18 cellular contexts compared by ENCODE assay signal in the genomic region with DNA sequence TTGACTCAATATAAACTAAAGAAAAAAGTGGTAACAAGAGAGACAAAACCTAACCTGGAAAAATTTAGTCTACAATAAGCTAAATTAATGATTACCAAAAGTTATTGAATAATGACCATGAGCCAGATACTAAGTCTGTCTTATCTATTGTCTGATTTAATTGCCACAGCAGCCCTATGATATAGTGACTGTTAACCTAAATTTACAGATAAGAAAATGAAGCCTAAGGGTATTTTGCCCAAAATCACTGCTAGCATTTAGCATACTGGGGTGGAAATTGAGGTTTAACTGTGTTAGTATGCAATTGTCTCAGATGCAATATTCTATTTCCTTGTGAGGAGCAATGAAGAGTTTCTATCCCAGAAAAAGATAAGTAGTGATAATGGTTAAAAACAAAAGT.
"Had no signal": no experiment of that assay in that cellular context is flagged by ENCODE, and none has a peak within 500 bp of the region (broad histone marks: within the 10 kb centered on the region; RNA-seq: fewer than 3 reads in every experiment).

No MANE protein-coding gene starts in this region.

- H3K4me3 ChIP-seq: colonic mucosa, esophagus muscularis mucosa, gastroesophageal sphincter, heart left ventricle, hepatocyte, left lung, lower lobe of right lung had no signal

- H3K4me1 Mint-ChIP-seq: immature natural killer cell had no signal

- DNase-seq: colonic mucosa; cortex of kidney; effector CD8-positive, alpha-beta T cell; effector memory CD8-positive, alpha-beta T cell; foreskin keratinocyte; heart left ventricle; hypothalamus; immature natural killer cell; left cardiac atrium; left lung; left ventricle myocardium superior; lower lobe of right lung; mesenchymal stem cell; midbrain had no signal

- H3K27me3 ChIP-seq: colonic mucosa, esophagus muscularis mucosa, foreskin keratinocyte, gastroesophageal sphincter, heart left ventricle, hepatocyte, left lung had no signal

- H3K27ac ChIP-seq: colonic mucosa, esophagus muscularis mucosa, foreskin keratinocyte, gastroesophageal sphincter, heart left ventricle, hepatocyte, left lung, lower lobe of right lung had no signal

- H3K79me2 ChIP-seq: hepatocyte had no signal

- H3K4me3 Mint-ChIP-seq: dendritic cell treated with granulocyte-macrophage colony-stimulating factor and Interleukin-4, amounts not matched to agents 40 ng/mL and 50 ng/mL, for 4 days; effector memory CD8-positive, alpha-beta T cell; immature natural killer cell had no signal

- H3K27me3 Mint-ChIP-seq: dendritic cell treated with granulocyte-macrophage colony-stimulating factor and Interleukin-4, amounts not matched to agents 40 ng/mL and 50 ng/mL, for 4 days; effector memory CD8-positive, alpha-beta T cell had no signal

- H3K4me1 ChIP-seq: colonic mucosa, esophagus muscularis mucosa, foreskin keratinocyte, gastroesophageal sphincter, heart left ventricle, left lung, lower lobe of right lung had no signal

- H3K36me3 ChIP-seq: colonic mucosa, esophagus muscularis mucosa, gastroesophageal sphincter, heart left ventricle, left lung, lower lobe of right lung had no signal

- ATAC-seq: effector memory CD8-positive, alpha-beta T cell; foreskin keratinocyte; gastroesophageal sphincter; heart left ventricle; left cardiac atrium; left lung; left ventricle myocardium superior; lower lobe of right lung had no signal

- H3K27ac Mint-ChIP-seq: dendritic cell treated with granulocyte-macrophage colony-stimulating factor and Interleukin-4, amounts not matched to agents 40 ng/mL and 50 ng/mL, for 4 days; effector memory CD8-positive, alpha-beta T cell; immature natural killer cell had no signal

- H3K4me2 ChIP-seq: hepatocyte had no signal
